In the genomic region with DNA sequence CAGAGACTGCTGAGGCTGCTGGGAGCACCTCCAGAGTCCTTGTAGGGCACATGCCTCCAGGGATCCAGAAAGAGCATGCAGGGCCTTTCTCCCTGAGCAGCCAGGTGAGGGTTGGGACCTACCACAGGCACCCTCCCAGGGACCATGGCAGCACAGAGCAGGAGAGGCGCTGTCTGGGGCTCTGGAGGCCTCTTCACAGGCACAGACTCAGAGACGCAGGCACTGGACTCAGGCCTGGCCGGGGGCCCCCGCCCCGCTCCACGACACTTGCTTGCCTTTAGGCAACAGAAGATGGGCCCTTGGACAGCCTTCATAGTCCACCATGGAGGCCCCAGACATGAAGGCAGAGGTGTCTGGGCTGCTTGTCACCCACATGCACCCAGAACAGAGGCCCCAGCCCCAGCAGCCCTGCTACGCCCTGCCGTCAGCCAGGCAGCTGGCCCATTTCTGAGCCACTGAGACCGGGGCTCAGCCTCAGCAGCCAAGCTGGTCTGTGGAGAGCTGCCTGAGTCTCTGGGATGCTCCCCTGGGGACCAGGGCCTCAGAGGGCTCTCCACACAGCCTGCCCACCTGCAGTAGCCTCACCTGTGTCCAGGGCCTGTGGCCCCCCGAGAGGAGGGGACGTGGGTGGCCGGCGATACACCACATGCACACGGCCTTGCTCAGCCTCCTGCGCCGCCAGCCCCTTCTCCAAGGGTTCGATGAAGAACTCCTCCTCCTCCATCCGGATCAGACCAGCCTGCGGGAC, we compare ENCODE assay signal across 2 cellular contexts.
TF ChIP-seq lines count a peak whose summit lies in the region.

No MANE protein-coding gene starts in this region.

TF ChIP-seq in GM23338, 12 proteins besides CTCF, POLR2A, EP300 and RAD21:
- TF ChIP-seq, protein P1, sequence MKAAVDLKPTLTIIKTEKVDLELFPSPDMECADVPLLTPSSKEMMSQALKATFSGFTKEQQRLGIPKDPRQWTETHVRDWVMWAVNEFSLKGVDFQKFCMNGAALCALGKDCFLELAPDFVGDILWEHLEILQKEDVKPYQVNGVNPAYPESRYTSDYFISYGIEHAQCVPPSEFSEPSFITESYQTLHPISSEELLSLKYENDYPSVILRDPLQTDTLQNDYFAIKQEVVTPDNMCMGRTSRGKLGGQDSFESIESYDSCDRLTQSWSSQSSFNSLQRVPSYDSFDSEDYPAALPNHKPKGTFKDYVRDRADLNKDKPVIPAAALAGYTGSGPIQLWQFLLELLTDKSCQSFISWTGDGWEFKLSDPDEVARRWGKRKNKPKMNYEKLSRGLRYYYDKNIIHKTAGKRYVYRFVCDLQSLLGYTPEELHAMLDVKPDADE (IDR thresholded peaks at IDR 0.05) = no peak
- TF ChIP-seq JUNB (IDR thresholded peaks at IDR 0.05; ENCODE audit: unreplicated experiment) (no peak), ZNF462 (CRISPR knock-in tag; IDR thresholded peaks at IDR 0.05) (no peak), EZH2 (IDR thresholded peaks at IDR 0.05; ENCODE audit: low read depth, unreplicated experiment) (no peak), POLR2AphosphoS5 (IDR thresholded peaks at IDR 0.05; ENCODE audit: low read depth) (no peak)
- TF ChIP-seq, protein P2, sequence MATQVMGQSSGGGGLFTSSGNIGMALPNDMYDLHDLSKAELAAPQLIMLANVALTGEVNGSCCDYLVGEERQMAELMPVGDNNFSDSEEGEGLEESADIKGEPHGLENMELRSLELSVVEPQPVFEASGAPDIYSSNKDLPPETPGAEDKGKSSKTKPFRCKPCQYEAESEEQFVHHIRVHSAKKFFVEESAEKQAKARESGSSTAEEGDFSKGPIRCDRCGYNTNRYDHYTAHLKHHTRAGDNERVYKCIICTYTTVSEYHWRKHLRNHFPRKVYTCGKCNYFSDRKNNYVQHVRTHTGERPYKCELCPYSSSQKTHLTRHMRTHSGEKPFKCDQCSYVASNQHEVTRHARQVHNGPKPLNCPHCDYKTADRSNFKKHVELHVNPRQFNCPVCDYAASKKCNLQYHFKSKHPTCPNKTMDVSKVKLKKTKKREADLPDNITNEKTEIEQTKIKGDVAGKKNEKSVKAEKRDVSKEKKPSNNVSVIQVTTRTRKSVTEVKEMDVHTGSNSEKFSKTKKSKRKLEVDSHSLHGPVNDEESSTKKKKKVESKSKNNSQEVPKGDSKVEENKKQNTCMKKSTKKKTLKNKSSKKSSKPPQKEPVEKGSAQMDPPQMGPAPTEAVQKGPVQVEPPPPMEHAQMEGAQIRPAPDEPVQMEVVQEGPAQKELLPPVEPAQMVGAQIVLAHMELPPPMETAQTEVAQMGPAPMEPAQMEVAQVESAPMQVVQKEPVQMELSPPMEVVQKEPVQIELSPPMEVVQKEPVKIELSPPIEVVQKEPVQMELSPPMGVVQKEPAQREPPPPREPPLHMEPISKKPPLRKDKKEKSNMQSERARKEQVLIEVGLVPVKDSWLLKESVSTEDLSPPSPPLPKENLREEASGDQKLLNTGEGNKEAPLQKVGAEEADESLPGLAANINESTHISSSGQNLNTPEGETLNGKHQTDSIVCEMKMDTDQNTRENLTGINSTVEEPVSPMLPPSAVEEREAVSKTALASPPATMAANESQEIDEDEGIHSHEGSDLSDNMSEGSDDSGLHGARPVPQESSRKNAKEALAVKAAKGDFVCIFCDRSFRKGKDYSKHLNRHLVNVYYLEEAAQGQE (IDR thresholded peaks at IDR 0.05; ENCODE audit: unreplicated experiment) = no peak

TF ChIP-seq in H1, 55 proteins besides CTCF, POLR2A, EP300 and RAD21:
- TF ChIP-seq SP4 (IDR thresholded peaks at IDR 0.05; ENCODE audit: low read length) (no peak), TEAD4 (IDR thresholded peaks at IDR 0.05; ENCODE audit: low read depth, low read length) (no peak), ASH2L (IDR thresholded peaks at IDR 0.05; ENCODE audit: low read length) (no peak), CEBPB (IDR thresholded peaks at IDR 0.05; ENCODE audit: low read depth, low read length) (no peak), KDM5A (IDR thresholded peaks at IDR 0.05; ENCODE audit: low read length) (no peak), TCF12 (IDR thresholded peaks at IDR 0.05; ENCODE audit: low read depth, low read length) (no peak), BRCA1 (IDR thresholded peaks at IDR 0.05; ENCODE audit: low read depth, low read length) (no peak), KDM4A (IDR thresholded peaks at IDR 0.05; ENCODE audit: low read depth, low read length, severe bottlenecking) (no peak), RBBP5 (IDR thresholded peaks at IDR 0.05; ENCODE audit: borderline replicate concordance, low read depth, low read length) (no peak), GABPA (IDR thresholded peaks at IDR 0.05; ENCODE audit: borderline replicate concordance, insufficient read depth, low read length) (no peak), JUND (IDR thresholded peaks at IDR 0.05; ENCODE audit: low read length) (no peak), CTBP2 (IDR thresholded peaks at IDR 0.05; ENCODE audit: borderline replicate concordance, insufficient read depth, insufficient read length, low read length) (no peak), SUZ12 (IDR thresholded peaks at IDR 0.05; ENCODE audit: low read length) (no peak), SRF (IDR thresholded peaks at IDR 0.05; ENCODE audit: low read depth, low read length) (no peak), CHD2 (IDR thresholded peaks at IDR 0.05; ENCODE audit: low read length) (no peak)
- TF ChIP-seq, protein P3, sequence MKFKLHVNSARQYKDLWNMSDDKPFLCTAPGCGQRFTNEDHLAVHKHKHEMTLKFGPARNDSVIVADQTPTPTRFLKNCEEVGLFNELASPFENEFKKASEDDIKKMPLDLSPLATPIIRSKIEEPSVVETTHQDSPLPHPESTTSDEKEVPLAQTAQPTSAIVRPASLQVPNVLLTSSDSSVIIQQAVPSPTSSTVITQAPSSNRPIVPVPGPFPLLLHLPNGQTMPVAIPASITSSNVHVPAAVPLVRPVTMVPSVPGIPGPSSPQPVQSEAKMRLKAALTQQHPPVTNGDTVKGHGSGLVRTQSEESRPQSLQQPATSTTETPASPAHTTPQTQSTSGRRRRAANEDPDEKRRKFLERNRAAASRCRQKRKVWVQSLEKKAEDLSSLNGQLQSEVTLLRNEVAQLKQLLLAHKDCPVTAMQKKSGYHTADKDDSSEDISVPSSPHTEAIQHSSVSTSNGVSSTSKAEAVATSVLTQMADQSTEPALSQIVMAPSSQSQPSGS (IDR thresholded peaks at IDR 0.05; ENCODE audit: low read length) = no peak
